ENCODE assay signal across 10 cellular contexts in the genomic region with DNA sequence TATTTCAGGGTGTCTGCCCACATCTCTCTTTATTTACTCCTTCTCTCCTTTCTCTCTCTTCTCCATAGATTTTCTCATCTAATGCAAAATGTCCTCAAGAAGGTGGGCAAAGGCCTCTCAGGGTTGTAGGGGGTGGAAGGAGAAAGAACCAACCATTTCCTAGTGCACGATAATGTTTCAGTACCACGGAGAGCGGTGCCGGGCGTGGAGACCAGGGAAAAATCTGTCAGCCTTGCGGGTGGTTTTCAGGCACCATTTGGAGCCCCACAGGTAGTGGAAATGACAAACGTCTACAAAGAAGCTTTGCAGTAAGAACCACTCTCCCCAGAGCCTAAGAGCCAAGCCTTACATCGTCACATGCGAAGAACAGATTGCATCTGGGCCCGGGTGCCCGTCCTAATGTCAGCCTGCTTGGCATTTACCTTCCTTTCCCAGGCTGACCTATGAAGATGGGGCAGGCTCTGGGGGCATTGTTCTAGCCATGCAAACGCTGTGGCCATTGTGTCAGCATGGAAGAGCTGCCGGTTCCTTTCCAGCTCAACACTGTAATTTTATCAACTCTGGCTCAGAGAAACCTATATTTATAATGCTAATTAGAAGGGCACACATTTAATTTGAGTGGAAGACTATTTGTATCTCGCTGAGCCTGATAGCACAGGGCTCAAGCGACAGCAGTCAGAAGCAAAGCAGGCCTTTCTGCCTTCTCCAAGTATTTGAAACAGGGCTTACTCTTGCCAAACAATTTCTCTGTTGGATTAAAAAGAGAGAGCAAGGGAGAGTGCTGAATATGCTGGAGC.
DNase-seq lines count a peak whose midpoint lies in the region; ATAC-seq, FAIRE-seq and TF ChIP-seq lines count a peak whose summit lies in the region.
"Had no signal": no experiment of that assay in that cellular context is flagged by ENCODE, and none has a peak within 500 bp of the region (broad histone marks: within the 10 kb centered on the region; RNA-seq: fewer than 3 reads in every experiment).

No MANE protein-coding gene starts in this region.

- POLR2A ChIA-PET in activated CD8-positive, alpha-beta T cell treated with anti-CD3 and anti-CD28 coated beads, Interleukin-2, amount 10 ng/mL, durations not matched to agents 7 days and 5 days (lab: Charles Lee) = no interaction called here

- no peak overlapping the region for H3K4me3 Mint-ChIP-seq in activated CD8-positive, alpha-beta T cell treated with anti-CD3 and anti-CD28 coated beads, Interleukin-2, amount 10 ng/mL, durations not matched to agents 7 days and 5 days

- H3K27ac ChIP-seq in DND-41 (ENCODE audit: low read length) = no peak overlapping the region
- H3K27ac ChIP-seq in WERI-Rb-1 = peak overlapping the region; percentile 52
- H3K27ac ChIP-seq: upper lobe of right lung had no signal

- H3K9ac ChIP-seq in DND-41 (ENCODE audit: low read depth, low read length) = no peak overlapping the region

- no peak for TF ChIP-seq EP300 in Ishikawa (IDR thresholded peaks at IDR 0.05; ENCODE audit: borderline replicate concordance)

- H4K20me1 ChIP-seq in DND-41 (ENCODE audit: insufficient read depth, low read length) = no peaks in the 10 kb centered on the region

- no peak overlapping the region for H2AFZ ChIP-seq in DND-41 (ENCODE audit: low read depth, low read length)

- no peak for TF ChIP-seq CTCF in DND-41 (IDR thresholded peaks at IDR 0.05; ENCODE audit: borderline replicate concordance, extremely low read depth, low read length, poor library complexity, severe bottlenecking)
- TF ChIP-seq CTCF in WERI-Rb-1 (IDR thresholded peaks at IDR 0.05; ENCODE audit: low read depth, low read length) = no peak

- no peaks in the 10 kb centered on the region for H3K36me3 Mint-ChIP-seq in activated CD8-positive, alpha-beta T cell treated with anti-CD3 and anti-CD28 coated beads, Interleukin-2, amount 10 ng/mL, durations not matched to agents 7 days and 5 days (ENCODE audit: low read depth)

- no peak overlapping the region for H3K4me2 ChIP-seq in DND-41 (ENCODE audit: insufficient read depth, low read length)

- no peak for TF ChIP-seq RAD21 in Ishikawa (IDR thresholded peaks at IDR 0.05; ENCODE audit: low read depth)

- H3K27me3 Mint-ChIP-seq in activated CD8-positive, alpha-beta T cell treated with anti-CD3 and anti-CD28 coated beads, Interleukin-2, amount 10 ng/mL, durations not matched to agents 7 days and 5 days (ENCODE audit: low read depth) = no peaks in the 10 kb centered on the region

- H3K36me3 ChIP-seq in DND-41 (ENCODE audit: insufficient read depth, low read length) = no peaks in the 10 kb centered on the region
- H3K36me3 ChIP-seq in WERI-Rb-1 = no peaks in the 10 kb centered on the region
- H3K36me3 ChIP-seq: upper lobe of right lung had no signal

- no peaks in the 10 kb centered on the region for H3K79me2 ChIP-seq in DND-41 (ENCODE audit: insufficient read depth, low read length)

- no peak for TF ChIP-seq POLR2A in H54 (IDR thresholded peaks at IDR 0.05; ENCODE audit: low read depth, low read length)

- H3K4me1 ChIP-seq in DND-41 (ENCODE audit: insufficient read depth, low read length) = no peaks in the 10 kb centered on the region
- H3K4me1 ChIP-seq: upper lobe of right lung had no signal

- H3K9me3 Mint-ChIP-seq in activated CD8-positive, alpha-beta T cell treated with anti-CD3 and anti-CD28 coated beads, Interleukin-2, amount 10 ng/mL, durations not matched to agents 7 days and 5 days (ENCODE audit: insufficient read depth) = no peaks in the 10 kb centered on the region

- ATAC-seq in DND-41 (ENCODE audit: insufficient read depth, low read depth) (no peak), HG03565 (IDR thresholded peaks at IDR 0.05; ENCODE audit: unreplicated experiment) (no peak), GM21717 (IDR thresholded peaks at IDR 0.05; ENCODE audit: unreplicated experiment) (no peak)
- no peak for ATAC-seq in activated CD8-positive, alpha-beta T cell treated with anti-CD3 and anti-CD28 coated beads, Interleukin-2, amount 10 ng/mL, durations not matched to agents 7 days and 5 days
- ATAC-seq: upper lobe of right lung had no signal

- no peak overlapping the region for H3K27ac Mint-ChIP-seq in activated CD8-positive, alpha-beta T cell treated with anti-CD3 and anti-CD28 coated beads, Interleukin-2, amount 10 ng/mL, durations not matched to agents 7 days and 5 days

- DNase-seq in DND-41 (peak; percentile 32), WERI-Rb-1 (peak; percentile 17), islet precursor cell (peak; percentile 72), H54 (ENCODE audit: insufficient read length, low spot score) (no peak)
- DNase-seq in activated CD8-positive, alpha-beta T cell treated with anti-CD3 and anti-CD28 coated beads, Interleukin-2, amount 10 ng/mL, durations not matched to agents 7 days and 5 days = no peak
- DNase-seq: nucleus accumbens, upper lobe of right lung had no signal

- no peaks in the 10 kb centered on the region for H3K9me3 ChIP-seq in DND-41 (ENCODE audit: insufficient read depth, low read length, severe bottlenecking)
- H3K9me3 ChIP-seq in WERI-Rb-1 (ENCODE audit: severe bottlenecking) = no peaks in the 10 kb centered on the region
- H3K9me3 ChIP-seq: upper lobe of right lung had no signal

- CTCF ChIA-PET in activated CD8-positive, alpha-beta T cell treated with anti-CD3 and anti-CD28 coated beads, Interleukin-2, amount 10 ng/mL, durations not matched to agents 7 days and 5 days (lab: Charles Lee) = no interaction called here

- H3K4me3 ChIP-seq in DND-41 (ENCODE audit: low read depth in 1 of 2, low read length in 2 of 2) (no peak overlapping the region), WERI-Rb-1 (ENCODE audit: low read depth, low read length) (no peak overlapping the region)
- H3K4me3 ChIP-seq: upper lobe of right lung had no signal

- no peaks in the 10 kb centered on the region for H3K27me3 ChIP-seq in DND-41 (ENCODE audit: insufficient read depth, low read length, poor library complexity)
- H3K27me3 ChIP-seq in WERI-Rb-1 (ENCODE audit: insufficient read depth, low read depth, severe bottlenecking) = no peaks in the 10 kb centered on the region
- H3K27me3 ChIP-seq: upper lobe of right lung had no signal

- no peak for FAIRE-seq in H54 (lab: Jason Lieb, UNC)

- H3K4me1 Mint-ChIP-seq in activated CD8-positive, alpha-beta T cell treated with anti-CD3 and anti-CD28 coated beads, Interleukin-2, amount 10 ng/mL, durations not matched to agents 7 days and 5 days (ENCODE audit: low read depth) = no peaks in the 10 kb centered on the region

TF ChIP-seq in Ishikawa, 13 proteins besides CTCF, POLR2A, EP300 and RAD21:
- no peak for TF ChIP-seq CREB1 (IDR thresholded peaks at IDR 0.05; ENCODE audit: low read depth)
- TF ChIP-seq, protein P1, sequence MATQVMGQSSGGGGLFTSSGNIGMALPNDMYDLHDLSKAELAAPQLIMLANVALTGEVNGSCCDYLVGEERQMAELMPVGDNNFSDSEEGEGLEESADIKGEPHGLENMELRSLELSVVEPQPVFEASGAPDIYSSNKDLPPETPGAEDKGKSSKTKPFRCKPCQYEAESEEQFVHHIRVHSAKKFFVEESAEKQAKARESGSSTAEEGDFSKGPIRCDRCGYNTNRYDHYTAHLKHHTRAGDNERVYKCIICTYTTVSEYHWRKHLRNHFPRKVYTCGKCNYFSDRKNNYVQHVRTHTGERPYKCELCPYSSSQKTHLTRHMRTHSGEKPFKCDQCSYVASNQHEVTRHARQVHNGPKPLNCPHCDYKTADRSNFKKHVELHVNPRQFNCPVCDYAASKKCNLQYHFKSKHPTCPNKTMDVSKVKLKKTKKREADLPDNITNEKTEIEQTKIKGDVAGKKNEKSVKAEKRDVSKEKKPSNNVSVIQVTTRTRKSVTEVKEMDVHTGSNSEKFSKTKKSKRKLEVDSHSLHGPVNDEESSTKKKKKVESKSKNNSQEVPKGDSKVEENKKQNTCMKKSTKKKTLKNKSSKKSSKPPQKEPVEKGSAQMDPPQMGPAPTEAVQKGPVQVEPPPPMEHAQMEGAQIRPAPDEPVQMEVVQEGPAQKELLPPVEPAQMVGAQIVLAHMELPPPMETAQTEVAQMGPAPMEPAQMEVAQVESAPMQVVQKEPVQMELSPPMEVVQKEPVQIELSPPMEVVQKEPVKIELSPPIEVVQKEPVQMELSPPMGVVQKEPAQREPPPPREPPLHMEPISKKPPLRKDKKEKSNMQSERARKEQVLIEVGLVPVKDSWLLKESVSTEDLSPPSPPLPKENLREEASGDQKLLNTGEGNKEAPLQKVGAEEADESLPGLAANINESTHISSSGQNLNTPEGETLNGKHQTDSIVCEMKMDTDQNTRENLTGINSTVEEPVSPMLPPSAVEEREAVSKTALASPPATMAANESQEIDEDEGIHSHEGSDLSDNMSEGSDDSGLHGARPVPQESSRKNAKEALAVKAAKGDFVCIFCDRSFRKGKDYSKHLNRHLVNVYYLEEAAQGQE (IDR thresholded peaks at IDR 0.05; ENCODE audit: low read depth) = peak; percentile 92

Comparison
In these comparisons a context has a peak if more than half of its experiments do, and no peak if none do; other contexts are left out.
1. DNase-seq: peak in DND-41 (single experiment), WERI-Rb-1 (single experiment) and islet precursor cell (single experiment); none in activated CD8-positive, alpha-beta T cell treated with anti-CD3 and anti-CD28 coated beads, Interleukin-2, amount 10 ng/mL, durations not matched to agents 7 days and 5 days (single experiment) and H54 (single experiment).